In genomic region chr10:100889546-100889945, GRCh38 we compare ENCODE assay signal across 1 cellular context.
TF ChIP-seq lines count a peak whose summit lies in the region.

No MANE protein-coding gene starts in this region.

TF ChIP-seq in IMR-90, 13 proteins besides CTCF, POLR2A, EP300 and RAD21 (continued from another document):
- TF ChIP-seq SMC3 (IDR thresholded peaks at IDR 0.05; ENCODE audit: low read depth, low read length), result no peak
- no peak for TF ChIP-seq MAFK (IDR thresholded peaks at IDR 0.05; ENCODE audit: low read depth, low read length)
- no peak for TF ChIP-seq RCOR1 (IDR thresholded peaks at IDR 0.05; ENCODE audit: insufficient replicate concordance, low read length)
- TF ChIP-seq, protein P1, sequence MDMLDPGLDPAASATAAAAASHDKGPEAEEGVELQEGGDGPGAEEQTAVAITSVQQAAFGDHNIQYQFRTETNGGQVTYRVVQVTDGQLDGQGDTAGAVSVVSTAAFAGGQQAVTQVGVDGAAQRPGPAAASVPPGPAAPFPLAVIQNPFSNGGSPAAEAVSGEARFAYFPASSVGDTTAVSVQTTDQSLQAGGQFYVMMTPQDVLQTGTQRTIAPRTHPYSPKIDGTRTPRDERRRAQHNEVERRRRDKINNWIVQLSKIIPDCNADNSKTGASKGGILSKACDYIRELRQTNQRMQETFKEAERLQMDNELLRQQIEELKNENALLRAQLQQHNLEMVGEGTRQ (IDR thresholded peaks at IDR 0.05; ENCODE audit: low read depth, low read length), result no peak
- no peak for TF ChIP-seq CEBPB (IDR thresholded peaks at IDR 0.05; ENCODE audit: low read depth, low read length)
- TF ChIP-seq FOS (IDR thresholded peaks at IDR 0.05; ENCODE audit: low read depth, low read length), result no peak
